In genomic region chr21:41142051-41142795, GRCh38 we compare ENCODE assay signal across 10 cellular contexts. TPM values are rescaled to one million over a fixed set of nuclear protein-coding genes. Genes with fewer than 3 reads are reported as not detected.
DNase-seq lines count a peak whose midpoint lies in the region; ATAC-seq, FAIRE-seq and TF ChIP-seq lines count a peak whose summit lies in the region.
"Had no signal": no experiment of that assay in that cellular context is flagged by ENCODE, and none has a peak within 500 bp of the region (broad histone marks: within the 10 kb centered on the region; RNA-seq: fewer than 3 reads in every experiment).

No MANE protein-coding gene starts in this region.

- CTCF ChIA-PET in HepG2 (lab: Yijun Ruan, JAX; ENCODE audit: low intra/inter-chr PET ratio, low total read pairs), result no interaction called here

- H3K79me2 ChIP-seq in HepG2 (ENCODE audit: insufficient read depth, low read length), result no peaks in the 10 kb centered on the region

- H3K27me3 ChIP-seq in HepG2 (ENCODE audit: control insufficient read depth in 1 of 2, insufficient read depth in 2 of 2, low read length in 2 of 2), result peaks cover 5 to 34% of the 10 kb centered on the region in 2 experiments; a peak in 2 of 5 replicates
- no peaks in the 10 kb centered on the region for H3K27me3 ChIP-seq in aorta (ENCODE audit: control insufficient read depth in 1 of 2, insufficient read depth in 2 of 2, low read length in 1 of 2)
- H3K27me3 ChIP-seq: BLaER1 treated with 17β-estradiol and CSF1 and Interleukin-3, amounts not matched to agents 10 nM and 100 nM had no signal

- H3K27ac ChIP-seq in HepG2 (ENCODE audit: extremely low read length, insufficient read depth, low read length) (no peak overlapping the region), aorta (ENCODE audit: low read depth in 1 of 2, low read length in 2 of 2) (no peak overlapping the region)
- H3K27ac ChIP-seq: BLaER1 treated with 17β-estradiol and CSF1 and Interleukin-3, amounts not matched to agents 10 nM and 100 nM had no signal

- no peak for TF ChIP-seq RAD21 in HepG2 (CRISPR knock-in tag; IDR thresholded peaks at IDR 0.05)

- no peak overlapping the region for H3K9ac ChIP-seq in HepG2 (ENCODE audit: insufficient read depth, low read depth, low read length)
- H3K9ac ChIP-seq: BLaER1 treated with 17β-estradiol and CSF1 and Interleukin-3, amounts not matched to agents 10 nM and 100 nM had no signal

- H4K20me1 ChIP-seq in HepG2 (ENCODE audit: insufficient read depth, low read length), result no peaks in the 10 kb centered on the region
- H4K20me1 ChIP-seq: BLaER1 treated with 17β-estradiol and CSF1 and Interleukin-3, amounts not matched to agents 10 nM and 100 nM had no signal

- WGBS in HepG2 (ENCODE audit: low lambda C conversion rate), result 10% methylated on average over 9 of the region's 15 CpGs
- 27 to 30% methylated on average over 15 of the region's 15 CpGs for WGBS in aorta, 2 donors

- TF ChIP-seq POLR2A in HepG2 (IDR thresholded peaks at IDR 0.05; ENCODE audit: insufficient read depth in 1 of 2, low read depth in 2 of 2, low read length in 2 of 2), result no peak

- TF ChIP-seq EP300 in HepG2 (IDR thresholded peaks at IDR 0.05; ENCODE audit: low read depth in 2 of 2, low read length in 2 of 2) (no peak), HepG2 (CRISPR knock-in tag; IDR thresholded peaks at IDR 0.05; ENCODE audit: borderline replicate concordance) (no peak)

- DNase-seq in SIG-M5 treated with dmso at 0.1 percent for 504 hours (lab: John Stamatoyannopoulos, UW; ENCODE audit: unreplicated experiment), result peak; percentile 32
- no peak for DNase-seq in SIG-M5 (lab: John Stamatoyannopoulos, UW)
- peak; percentile 58 for DNase-seq in astrocyte of the spinal cord (ENCODE audit: low read depth, low spot score)
- peak; percentile 2 for DNase-seq in HepG2 (ENCODE audit: low spot score)
- peak in 1 of 2 donors; percentile 65 for DNase-seq in aorta
- no peak for DNase-seq in activated CD4-positive, CD25-positive, alpha-beta regulatory T cell (lab: John Stamatoyannopoulos, UW)
- no peak for DNase-seq in activated gamma-delta T cell (lab: John Stamatoyannopoulos, UW)
- DNase-seq: left colon had no signal

- no peak for FAIRE-seq in HepG2 (lab: Jason Lieb, UNC)

- H3K4me3 ChIP-seq in astrocyte of the spinal cord (ENCODE audit: low read depth, low read length) (no peak overlapping the region), HepG2 (replicated peaks in 1 of 3; ENCODE audit: insufficient read depth in 1 of 3, low read depth in 2 of 3, low read length in 3 of 3) (no peak overlapping the region), aorta (ENCODE audit: low read length in 2 of 2) (no peak overlapping the region)
- H3K4me3 ChIP-seq: BLaER1 treated with 17β-estradiol and CSF1 and Interleukin-3, amounts not matched to agents 10 nM and 100 nM had no signal

- H3K4me2 ChIP-seq in HepG2 (ENCODE audit: low read depth, low read length), result no peak overlapping the region
- H3K4me2 ChIP-seq: BLaER1 treated with 17β-estradiol and CSF1 and Interleukin-3, amounts not matched to agents 10 nM and 100 nM had no signal

- in situ Hi-C loops in astrocyte of the spinal cord (cut with HindIII; ENCODE audit: low sequenced_read_pairs), result no loop called here
- in situ Hi-C loops in HepG2 (cut with HindIII; ENCODE audit: extremely low pct_ligation_motif_present, low pct_unique_long_range_greater_than_20kb), result no loop called here

- H3K36me3 ChIP-seq in HepG2 (replicated peaks in 1 of 2; ENCODE audit: control insufficient read depth in 1 of 2, insufficient read depth in 2 of 2, low read length in 2 of 2) (no peaks in the 10 kb centered on the region), aorta (ENCODE audit: control insufficient read depth in 1 of 2, insufficient read depth in 2 of 2, low read length in 1 of 2) (no peaks in the 10 kb centered on the region)
- H3K36me3 ChIP-seq: BLaER1 treated with 17β-estradiol and CSF1 and Interleukin-3, amounts not matched to agents 10 nM and 100 nM had no signal

- POLR2A ChIA-PET in HepG2 (lab: Yijun Ruan, JAX), result no interaction called here

- intact Hi-C loops in HepG2 (cut with micrococcal nuclease; ENCODE audit: unreplicated experiment), result no loop called here
- intact Hi-C loops in aorta (cut with DNase I), result loop anchor here in 1 of 2 donors (10.0 kb wide), 1 partner anchor 463 kb away; no protein-coding TSS in a partner anchor

- ATAC-seq in HepG2 (peak; percentile 76), aorta (ENCODE audit: low FRiP score) (peak; percentile 67), GM19035 (IDR thresholded peaks at IDR 0.05; ENCODE audit: unreplicated experiment) (no peak)
- ATAC-seq: left colon had no signal

- H2AFZ ChIP-seq in HepG2 (ENCODE audit: low read length), result no peak overlapping the region

- BruUV-seq in HepG2 (replicated peaks; lab: Mats Ljungman, UMichigan), result no TSS peak

- TF ChIP-seq CTCF in astrocyte of the spinal cord (IDR thresholded peaks at IDR 0.05; ENCODE audit: low read depth, low read length), result no peak
- no peak for TF ChIP-seq CTCF in HepG2 (CRISPR knock-in tag; IDR thresholded peaks at IDR 0.05)

- H3K4me1 ChIP-seq in HepG2 (ENCODE audit: insufficient read depth, low read length) (no peaks in the 10 kb centered on the region), aorta (ENCODE audit: control insufficient read depth in 1 of 2, insufficient read depth in 2 of 2, low read length in 2 of 2) (no peaks in the 10 kb centered on the region)
- H3K4me1 ChIP-seq: BLaER1 treated with 17β-estradiol and CSF1 and Interleukin-3, amounts not matched to agents 10 nM and 100 nM had no signal

- H3K9me3 ChIP-seq in HepG2 (ENCODE audit: low read length) (no peaks in the 10 kb centered on the region), aorta (ENCODE audit: control insufficient read depth, low read length) (peaks cover 2% of the 10 kb centered on the region)

TF ChIP-seq in HepG2, 621 proteins besides CTCF, POLR2A, EP300 and RAD21 (continues in another document):
- TF ChIP-seq ZNF124 (CRISPR knock-in tag; IDR thresholded peaks at IDR 0.05) (no peak), ZNF251 (CRISPR knock-in tag; IDR thresholded peaks at IDR 0.05) (no peak), KLF12 (CRISPR knock-in tag; IDR thresholded peaks at IDR 0.05; ENCODE audit: borderline replicate concordance) (no peak)

RNA-seq across cellular contexts. Expression of gene BACE2, which starts 25.7 kb away (rescaled TPM):
- total RNA-seq in HepG2 (2016; rRNA removed; fragmentation: Illumina TruSeq; extraction: Trizol) (0.07 TPM in 1 of 2 replicates, not detected in the other), aorta (100 to 1,000 TPM in 1 of 2 donors, 10 to 100 TPM in 1; 80.4 to 151 TPM)
- total RNA-seq in HepG2 (2016; cell fraction: cytosol; rRNA removed; fragmentation: Illumina TruSeq; extraction: Trizol; ENCODE audit: low read depth), result not detected in 2 replicates
- total RNA-seq in HepG2 (2016; cell fraction: insoluble cytoplasmic fraction; rRNA removed; fragmentation: Illumina TruSeq; extraction: Trizol), result not detected in 2 replicates
- 0.21 TPM in 1 of 2 replicates, not detected in the other for total RNA-seq in HepG2 (2016; cell fraction: membrane; rRNA removed; fragmentation: Illumina TruSeq; extraction: Trizol)
- 0.25 TPM in 1 of 2 replicates, not detected in the other for total RNA-seq in HepG2 (2016; cell fraction: nucleus; rRNA removed; fragmentation: Illumina TruSeq; extraction: Trizol)
- polyA plus RNA-seq in HepG2 (2011; rRNA removed) (0.11 and 0.20 TPM in 2 replicates), aorta (10 to 100 TPM; 26.2 to 53.3 TPM)
- 0.14 and 0.15 TPM in 2 replicates for polyA plus RNA-seq in HepG2 (2011; cell fraction: cytosol; rRNA removed)
- 0.10 and 0.14 TPM in 2 replicates for polyA plus RNA-seq in HepG2 (2011; cell fraction: nucleus; rRNA removed)
- not detected in 2 replicates for polyA plus RNA-seq in HepG2 (2012)
- 0.07 TPM in 1 of 2 replicates, not detected in the other for polyA plus RNA-seq in HepG2 (2016; cell fraction: cytosol; fragmentation: Illumina TruSeq; extraction: Trizol; ENCODE audit: low read depth)
- polyA plus RNA-seq in HepG2 (2016; cell fraction: insoluble cytoplasmic fraction; fragmentation: Illumina TruSeq; extraction: Trizol; ENCODE audit: low read depth), result not detected in 2 replicates
- polyA plus RNA-seq in HepG2 (2016; cell fraction: membrane; fragmentation: Illumina TruSeq; extraction: Trizol; ENCODE audit: low read depth), result 0.10 TPM in 1 of 2 replicates, not detected in the other
- polyA plus RNA-seq in HepG2 (2016; cell fraction: nucleus; fragmentation: Illumina TruSeq; extraction: Trizol; ENCODE audit: insufficient read depth, low read depth), result not detected in 2 replicates
- 67.8 TPM in 1 of 2 replicates, not detected in the other for polyA minus RNA-seq in HepG2 (2011; rRNA and poly(A)+ RNA removed; ENCODE audit: low replicate concordance)
- 0.59 and 0.62 TPM in 2 replicates for polyA minus RNA-seq in HepG2 (2011; cell fraction: cytosol; rRNA and poly(A)+ RNA removed)
- polyA minus RNA-seq in HepG2 (2011; cell fraction: nucleus; rRNA and poly(A)+ RNA removed), result 0.37 TPM in 1 of 2 replicates, not detected in the other

Comparison
In these comparisons a context has a peak if more than half of its experiments do, and no peak if none do; other contexts are left out.
1. DNase-seq: peak in SIG-M5 treated with dmso at 0.1 percent for 504 hours (single experiment), astrocyte of the spinal cord (single experiment) and HepG2 (single experiment); none in SIG-M5 (single experiment), activated CD4-positive, CD25-positive, alpha-beta regulatory T cell (0 of 4) and activated gamma-delta T cell (single experiment).
2. RNA of gene BACE2, which starts 25.7 kb away (total RNA-seq): 80.4 to 151 TPM in aorta; 0.07 to 0.25 TPM in HepG2; every median in the first group is over 10 times any median in the second.